ENCODE assay signal across 2 cellular contexts in the genomic region with DNA sequence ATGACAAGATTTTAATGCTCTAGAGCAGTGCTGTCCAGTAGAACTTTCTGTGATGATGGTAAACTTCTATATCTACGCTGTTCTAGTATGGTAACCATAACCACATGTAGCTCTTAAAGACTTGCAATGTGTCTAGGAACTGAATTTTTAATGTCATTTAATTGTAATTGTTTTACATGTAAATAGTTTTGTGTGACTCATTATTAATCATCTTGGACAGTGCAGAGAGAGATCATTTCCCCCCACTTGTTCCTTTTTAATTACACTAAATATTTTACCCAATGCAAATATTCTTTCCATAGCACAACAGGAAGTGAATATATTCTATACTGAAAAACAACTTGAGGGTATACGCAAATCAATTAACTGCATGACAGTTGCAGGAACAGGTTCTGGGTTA.
TF ChIP-seq lines count a peak whose summit lies in the region.

No MANE protein-coding gene starts in this region.

TF ChIP-seq in A549, 52 proteins besides CTCF, POLR2A, EP300 and RAD21:
- no peak for TF ChIP-seq ATOH8 (CRISPR knock-in tag; IDR thresholded peaks at IDR 0.05; ENCODE audit: low read depth)
- TF ChIP-seq KDM5A (IDR thresholded peaks at IDR 0.05) = no peak
- TF ChIP-seq JUNB (IDR thresholded peaks at IDR 0.05) = no peak
- TF ChIP-seq GATA3 (IDR thresholded peaks at IDR 0.05; ENCODE audit: borderline replicate concordance) = no peak
- TF ChIP-seq KDM1A (IDR thresholded peaks at IDR 0.05; ENCODE audit: low read depth) = no peak
- TF ChIP-seq, protein P1, sequence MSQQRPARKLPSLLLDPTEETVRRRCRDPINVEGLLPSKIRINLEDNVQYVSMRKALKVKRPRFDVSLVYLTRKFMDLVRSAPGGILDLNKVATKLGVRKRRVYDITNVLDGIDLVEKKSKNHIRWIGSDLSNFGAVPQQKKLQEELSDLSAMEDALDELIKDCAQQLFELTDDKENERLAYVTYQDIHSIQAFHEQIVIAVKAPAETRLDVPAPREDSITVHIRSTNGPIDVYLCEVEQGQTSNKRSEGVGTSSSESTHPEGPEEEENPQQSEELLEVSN (IDR thresholded peaks at IDR 0.05; ENCODE audit: borderline replicate concordance, low read depth) = no peak
- no peak for TF ChIP-seq POLR2AphosphoS2 (conservative IDR thresholded peaks at IDR 0.05; ENCODE audit: low read length)
- TF ChIP-seq RNF2 (IDR thresholded peaks at IDR 0.05; ENCODE audit: borderline replicate concordance, low read depth) = no peak
- TF ChIP-seq CBX8 (IDR thresholded peaks at IDR 0.05) = no peak
- no peak for TF ChIP-seq EHMT2 (IDR thresholded peaks at IDR 0.05; ENCODE audit: low read depth)
- no peak for TF ChIP-seq HMGXB4 (CRISPR knock-in tag; IDR thresholded peaks at IDR 0.05; ENCODE audit: borderline replicate concordance)

TF ChIP-seq in GM12878, 131 proteins besides CTCF, POLR2A, EP300 and RAD21:
- TF ChIP-seq POU2F2 (IDR thresholded peaks at IDR 0.05; ENCODE audit: borderline replicate concordance, low read depth, low read length) (no peak), NR2F1 (conservative IDR thresholded peaks at IDR 0.05) (no peak), NKRF (conservative IDR thresholded peaks at IDR 0.05) (no peak), CBFB (IDR thresholded peaks at IDR 0.05; ENCODE audit: low read depth) (no peak), ESRRA (IDR thresholded peaks at IDR 0.05; ENCODE audit: low read length) (no peak), PML (IDR thresholded peaks at IDR 0.05; ENCODE audit: low read length) (no peak), IRF4 (IDR thresholded peaks at IDR 0.05; ENCODE audit: low read depth, low read length) (no peak), MTA3 (IDR thresholded peaks at IDR 0.05; ENCODE audit: borderline replicate concordance, low read length) (no peak), FOXM1 (IDR thresholded peaks at IDR 0.05; ENCODE audit: low read depth, low read length) (no peak), ZBED1 (IDR thresholded peaks at IDR 0.05; ENCODE audit: borderline replicate concordance) (no peak), BACH1 (IDR thresholded peaks at IDR 0.05; ENCODE audit: borderline replicate concordance) (no peak), ETV6 (conservative IDR thresholded peaks at IDR 0.05 in 1 of 2, IDR thresholded peaks at IDR 0.05 in 1 of 2; ENCODE audit: borderline replicate concordance in 1 of 2, low read depth in 1 of 2) (no peak), FOS (IDR thresholded peaks at IDR 0.05; ENCODE audit: borderline replicate concordance, extremely low read depth, insufficient read length) (no peak), JUND (IDR thresholded peaks at IDR 0.05; ENCODE audit: low read depth, low read length) (no peak), PAX8 (IDR thresholded peaks at IDR 0.05) (no peak), NBN (IDR thresholded peaks at IDR 0.05) (no peak), JUNB (IDR thresholded peaks at IDR 0.05) (no peak)
- TF ChIP-seq, protein P2, sequence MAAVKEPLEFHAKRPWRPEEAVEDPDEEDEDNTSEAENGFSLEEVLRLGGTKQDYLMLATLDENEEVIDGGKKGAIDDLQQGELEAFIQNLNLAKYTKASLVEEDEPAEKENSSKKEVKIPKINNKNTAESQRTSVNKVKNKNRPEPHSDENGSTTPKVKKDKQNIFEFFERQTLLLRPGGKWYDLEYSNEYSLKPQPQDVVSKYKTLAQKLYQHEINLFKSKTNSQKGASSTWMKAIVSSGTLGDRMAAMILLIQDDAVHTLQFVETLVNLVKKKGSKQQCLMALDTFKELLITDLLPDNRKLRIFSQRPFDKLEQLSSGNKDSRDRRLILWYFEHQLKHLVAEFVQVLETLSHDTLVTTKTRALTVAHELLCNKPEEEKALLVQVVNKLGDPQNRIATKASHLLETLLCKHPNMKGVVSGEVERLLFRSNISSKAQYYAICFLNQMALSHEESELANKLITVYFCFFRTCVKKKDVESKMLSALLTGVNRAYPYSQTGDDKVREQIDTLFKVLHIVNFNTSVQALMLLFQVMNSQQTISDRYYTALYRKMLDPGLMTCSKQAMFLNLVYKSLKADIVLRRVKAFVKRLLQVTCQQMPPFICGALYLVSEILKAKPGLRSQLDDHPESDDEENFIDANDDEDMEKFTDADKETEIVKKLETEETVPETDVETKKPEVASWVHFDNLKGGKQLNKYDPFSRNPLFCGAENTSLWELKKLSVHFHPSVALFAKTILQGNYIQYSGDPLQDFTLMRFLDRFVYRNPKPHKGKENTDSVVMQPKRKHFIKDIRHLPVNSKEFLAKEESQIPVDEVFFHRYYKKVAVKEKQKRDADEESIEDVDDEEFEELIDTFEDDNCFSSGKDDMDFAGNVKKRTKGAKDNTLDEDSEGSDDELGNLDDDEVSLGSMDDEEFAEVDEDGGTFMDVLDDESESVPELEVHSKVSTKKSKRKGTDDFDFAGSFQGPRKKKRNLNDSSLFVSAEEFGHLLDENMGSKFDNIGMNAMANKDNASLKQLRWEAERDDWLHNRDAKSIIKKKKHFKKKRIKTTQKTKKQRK (IDR thresholded peaks at IDR 0.05; ENCODE audit: low read depth, low read length) = no peak
